In genomic region chr6:126147416-126147815, GRCh38 we compare ENCODE assay signal across 18 cellular contexts.
A peak's percentile ranks its signal among the peaks of the same experiment; 100 is the strongest.
DNase-seq lines count a peak whose midpoint lies in the region; ATAC-seq, FAIRE-seq and TF ChIP-seq lines count a peak whose summit lies in the region.
"Had no signal": no experiment of that assay in that cellular context is flagged by ENCODE, and none has a peak within 500 bp of the region (broad histone marks: within the 10 kb centered on the region; RNA-seq: fewer than 3 reads in every experiment).

No MANE protein-coding gene starts in this region.

- H3K9me3 Mint-ChIP-seq in nephron: no peaks in the 10 kb centered on the region
- H3K9me3 Mint-ChIP-seq: CD8-positive, alpha-beta memory T cell; HFFc6 had no signal

- H3K36me3 Mint-ChIP-seq in nephron (ENCODE audit: low read depth): no peaks in the 10 kb centered on the region

- no peak for TF ChIP-seq RAD21 in HepG2 (CRISPR knock-in tag; IDR thresholded peaks at IDR 0.05)

- no peak for TF ChIP-seq CTCF in HepG2 (CRISPR knock-in tag; IDR thresholded peaks at IDR 0.05)
- TF ChIP-seq CTCF in right lobe of liver (IDR thresholded peaks at IDR 0.05): no peak
- TF ChIP-seq CTCF in kidney epithelial cell (IDR thresholded peaks at IDR 0.05; ENCODE audit: insufficient read depth, low read length, poor library complexity, severe bottlenecking): no peak
- no peak for TF ChIP-seq CTCF in nephron (IDR thresholded peaks at IDR 0.05; ENCODE audit: unreplicated experiment in 3 of 3)

- H3K36me3 ChIP-seq in HepG2 (replicated peaks in 1 of 2; ENCODE audit: control insufficient read depth in 1 of 2, insufficient read depth in 2 of 2, low read length in 2 of 2) (no peaks in the 10 kb centered on the region), right lobe of liver (no peaks in the 10 kb centered on the region), kidney epithelial cell (ENCODE audit: control insufficient read depth, insufficient read depth, low read length) (no peaks in the 10 kb centered on the region)
- H3K36me3 ChIP-seq: BLaER1 had no signal

- no peak for DNase-seq in HepG2 (ENCODE audit: low spot score)
- DNase-seq in right lobe of liver: no peak
- peak; percentile 38 for DNase-seq in kidney epithelial cell (ENCODE audit: low read depth)
- peak; percentile 67 for DNase-seq in renal cortical epithelial cell (ENCODE audit: low read depth)
- DNase-seq in effector CD4-positive, alpha-beta T cell: no peak
- DNase-seq in activated effector memory CD4-positive, alpha-beta T cell treated with anti-CD3 and anti-CD28 coated beads, Interleukin-2, amount 50 U/mL, for 16 hours: no peak
- no peak for DNase-seq in stimulated activated naive CD8-positive, alpha-beta T cell treated with anti-CD3 and anti-CD28 coated beads, Interleukin-15, Interleukin-2, amounts not matched to agents 100 U/mL and 50 U/mL, for 24 hours
- DNase-seq: Caco-2; CD8-positive, alpha-beta memory T cell; DND-41; GDM1; HCEC 1CT; HFFc6 had no signal

- H4K20me1 ChIP-seq in HepG2 (ENCODE audit: insufficient read depth, low read length): no peaks in the 10 kb centered on the region
- H4K20me1 ChIP-seq: BLaER1 had no signal

- no peak for ATAC-seq in HepG2
- no peak for ATAC-seq in right lobe of liver
- ATAC-seq in stimulated activated naive CD8-positive, alpha-beta T cell treated with anti-CD3 and anti-CD28 coated beads, Interleukin-15, Interleukin-2, amounts not matched to agents 100 U/mL and 50 U/mL, for 24 hours: no peak

- in situ Hi-C loops in HepG2 (cut with HindIII; ENCODE audit: extremely low pct_ligation_motif_present, low pct_unique_long_range_greater_than_20kb): no loop called here

- 95% methylated on average over 4 of the region's 4 CpGs for WGBS in HepG2 (ENCODE audit: low lambda C conversion rate)
- WGBS in right lobe of liver (ENCODE audit: insufficient coverage, low coverage, low lambda C conversion rate, missing lambda C conversion rate): 91% methylated on average over 4 of the region's 4 CpGs

- H3K27ac ChIP-seq in HepG2 (ENCODE audit: extremely low read length, insufficient read depth, low read length) (no peak overlapping the region), right lobe of liver (no peak overlapping the region)
- H3K27ac ChIP-seq: 22Rv1, BLaER1, HL-60 had no signal

- H3K4me1 ChIP-seq in HepG2 (ENCODE audit: insufficient read depth, low read length): no peaks in the 10 kb centered on the region
- H3K4me1 ChIP-seq in right lobe of liver: no peaks in the 10 kb centered on the region
- H3K4me1 ChIP-seq: BLaER1 had no signal

- CTCF ChIA-PET in HepG2 (lab: Yijun Ruan, JAX; ENCODE audit: low intra/inter-chr PET ratio, low total read pairs): no interaction called here

- H3K9me3 ChIP-seq in HepG2 (ENCODE audit: low read length): no peaks in the 10 kb centered on the region
- no peaks in the 10 kb centered on the region for H3K9me3 ChIP-seq in right lobe of liver
- H3K9me3 ChIP-seq: BLaER1, Caco-2 had no signal

- TSS peak; percentile 29 for BruUV-seq in HepG2 (replicated peaks; lab: Mats Ljungman, UMichigan)

- H3K27me3 Mint-ChIP-seq in nephron (ENCODE audit: low read depth): no peaks in the 10 kb centered on the region
- H3K27me3 Mint-ChIP-seq: CD8-positive, alpha-beta memory T cell had no signal

- H3K4me3 Mint-ChIP-seq in nephron: no peak overlapping the region
- H3K4me3 Mint-ChIP-seq: CD8-positive, alpha-beta memory T cell; HFFc6 had no signal

- TF ChIP-seq POLR2A in HepG2 (IDR thresholded peaks at IDR 0.05; ENCODE audit: insufficient read depth in 1 of 2, low read depth in 2 of 2, low read length in 2 of 2) (no peak), right lobe of liver (IDR thresholded peaks at IDR 0.05) (no peak)

- FAIRE-seq in HepG2 (lab: Jason Lieb, UNC): no peak
- FAIRE-seq: GM12892 had no signal

- no peaks in the 10 kb centered on the region for H3K27me3 ChIP-seq in HepG2 (ENCODE audit: control insufficient read depth in 1 of 2, insufficient read depth in 2 of 2, low read length in 2 of 2)
- no peaks in the 10 kb centered on the region for H3K27me3 ChIP-seq in right lobe of liver
- H3K27me3 ChIP-seq in kidney epithelial cell (ENCODE audit: control insufficient read depth, insufficient read depth, low read length): no peaks in the 10 kb centered on the region
- H3K27me3 ChIP-seq: BLaER1 had no signal

- no peak overlapping the region for H3K4me3 ChIP-seq in HepG2 (replicated peaks in 1 of 3; ENCODE audit: insufficient read depth in 1 of 3, low read depth in 2 of 3, low read length in 3 of 3)
- H3K4me3 ChIP-seq in right lobe of liver: no peak overlapping the region
- no peak overlapping the region for H3K4me3 ChIP-seq in kidney epithelial cell (ENCODE audit: low read depth, low read length)
- H3K4me3 ChIP-seq: BLaER1 had no signal

- H3K9ac ChIP-seq in HepG2 (ENCODE audit: insufficient read depth, low read depth, low read length): no peak overlapping the region
- H3K9ac ChIP-seq: BLaER1 had no signal

- H2AFZ ChIP-seq in HepG2 (ENCODE audit: low read length): no peak overlapping the region

- no peak overlapping the region for H3K4me2 ChIP-seq in HepG2 (ENCODE audit: low read depth, low read length)
- H3K4me2 ChIP-seq: BLaER1 had no signal

- POLR2A ChIA-PET in HepG2 (lab: Yijun Ruan, JAX): no interaction called here

- H3K27ac Mint-ChIP-seq in nephron: peak overlapping the region; percentile 50 to 88 (median 84)
- H3K27ac Mint-ChIP-seq: CD8-positive, alpha-beta memory T cell; HFFc6 had no signal

- intact Hi-C loops in HepG2 (cut with micrococcal nuclease; ENCODE audit: unreplicated experiment): no loop called here
- intact Hi-C loops in right lobe of liver (cut with DNase I): no loop called here

- no peaks in the 10 kb centered on the region for H3K79me2 ChIP-seq in HepG2 (ENCODE audit: insufficient read depth, low read length)

- H3K4me1 Mint-ChIP-seq in nephron: peaks cover 19% of the 10 kb centered on the region
- H3K4me1 Mint-ChIP-seq: CD8-positive, alpha-beta memory T cell had no signal

- TF ChIP-seq EP300 in HepG2 (IDR thresholded peaks at IDR 0.05; ENCODE audit: low read depth in 2 of 2, low read length in 2 of 2) (no peak), HepG2 (CRISPR knock-in tag; IDR thresholded peaks at IDR 0.05; ENCODE audit: borderline replicate concordance) (no peak)

TF ChIP-seq in HepG2, 621 proteins besides CTCF, POLR2A, EP300 and RAD21 (continues in another document):
- TF ChIP-seq PRDM10 (CRISPR knock-in tag; IDR thresholded peaks at IDR 0.05; ENCODE audit: low read depth): no peak
- no peak for TF ChIP-seq ATRX (CRISPR knock-in tag; IDR thresholded peaks at IDR 0.05; ENCODE audit: borderline replicate concordance)
- TF ChIP-seq ZNF281 (CRISPR knock-in tag; IDR thresholded peaks at IDR 0.05; ENCODE audit: borderline replicate concordance): no peak
- no peak for TF ChIP-seq HBP1 (CRISPR knock-in tag; IDR thresholded peaks at IDR 0.05; ENCODE audit: low read depth)

Comparison
In these comparisons a context has a peak if more than half of its experiments do, and no peak if none do; other contexts are left out.
1. DNase-seq: peak in kidney epithelial cell (single experiment) and renal cortical epithelial cell (single experiment); none in HepG2 (single experiment), right lobe of liver (0 of 3), effector CD4-positive, alpha-beta T cell (single experiment), activated effector memory CD4-positive, alpha-beta T cell treated with anti-CD3 and anti-CD28 coated beads, Interleukin-2, amount 50 U/mL, for 16 hours (single experiment) and stimulated activated naive CD8-positive, alpha-beta T cell treated with anti-CD3 and anti-CD28 coated beads, Interleukin-15, Interleukin-2, amounts not matched to agents 100 U/mL and 50 U/mL, for 24 hours (single experiment).